9 cellular contexts compared by ENCODE assay signal in genomic region chr6:16503919-16504554, GRCh38.
A peak's percentile ranks its signal among the peaks of the same experiment; 100 is the strongest.
DNase-seq lines count a peak whose midpoint lies in the region; ATAC-seq lines count a peak whose summit lies in the region.
"Had no signal": no experiment of that assay in that cellular context is flagged by ENCODE, and none has a peak within 500 bp of the region (broad histone marks: within the 10 kb centered on the region; RNA-seq: fewer than 3 reads in every experiment).

No MANE protein-coding gene starts in this region.

- ATAC-seq in GM18861 (IDR thresholded peaks at IDR 0.05; ENCODE audit: unreplicated experiment) (peak; percentile 73), HG02623 (IDR thresholded peaks at IDR 0.05; ENCODE audit: unreplicated experiment) (peak; percentile 74), sciatic nerve (no peak)

- H4K20me1 ChIP-seq in Karpas-422 (ENCODE audit: insufficient read depth, low read depth, low read length): no peaks in the 10 kb centered on the region

- peaks cover 23% of the 10 kb centered on the region for H3K4me1 ChIP-seq in Karpas-422 (ENCODE audit: low read length)

- H3K4me3 ChIP-seq in Karpas-422 (ENCODE audit: low read length): peak overlapping the region; percentile 0; the same call in 1 of the 2 replicates
- H3K4me3 ChIP-seq: hepatocyte had no signal

- intact Hi-C loops in sciatic nerve (cut with DNase I): no loop called here

- no peaks in the 10 kb centered on the region for H3K9me3 ChIP-seq in Karpas-422 (ENCODE audit: low read length)

- DNase-seq in Karpas-422 (no peak), myocyte (ENCODE audit: low read depth) (peak; percentile 44), NCI-H446 treated with DMSO at 0.1 percent for 48 hours (lab: John Stamatoyannopoulos, UW) (no peak), sciatic nerve (ENCODE audit: low spot score) (no peak), DMS153 treated with DMSO at 0.1 percent for 48 hours (lab: John Stamatoyannopoulos, UW; ENCODE audit: unreplicated experiment) (no peak)
- no peak for DNase-seq in activated effector memory CD4-positive, alpha-beta T cell treated with anti-CD3 and anti-CD28 coated beads, Interleukin-2, amount 50 U/mL, for 16 hours

- no peak overlapping the region for H3K27ac ChIP-seq in Karpas-422 (ENCODE audit: low read length)

- peak overlapping the region; percentile 40 for H3K4me2 ChIP-seq in Karpas-422 (ENCODE audit: low read depth, low read length, poor library complexity, severe bottlenecking)
- H3K4me2 ChIP-seq: hepatocyte had no signal

- H3K79me2 ChIP-seq in Karpas-422 (ENCODE audit: low read length): no peaks in the 10 kb centered on the region
- H3K79me2 ChIP-seq: hepatocyte had no signal

- H3K36me3 ChIP-seq in Karpas-422 (ENCODE audit: insufficient read depth, low read length): no peaks in the 10 kb centered on the region

- peak overlapping the region; percentile 33; the same call in 1 of the 2 replicates for H2AFZ ChIP-seq in Karpas-422 (ENCODE audit: low read length)
- H2AFZ ChIP-seq: hepatocyte had no signal

- H3K9ac ChIP-seq in Karpas-422 (ENCODE audit: low read length): no peak overlapping the region

- H3K9me2 ChIP-seq in Karpas-422 (replicated peaks; ENCODE audit: insufficient read depth, low read length): no peaks in the 10 kb centered on the region

- H3K27me3 ChIP-seq in Karpas-422 (ENCODE audit: low read length): no peaks in the 10 kb centered on the region
- H3K27me3 ChIP-seq: hepatocyte had no signal
